ENCODE assay signal across 8 cellular contexts in genomic region chr1:158117854-158118691, GRCh38.
DNase-seq lines count a peak whose midpoint lies in the region; ATAC-seq and TF ChIP-seq lines count a peak whose summit lies in the region.

No MANE protein-coding gene starts in this region.

- WGBS in adrenal gland, 4 donors = 6 to 13% (median 10%) methylated on average over 18 to 22 of the region's 22 CpGs
- WGBS in spleen, 5 donors = 7 to 13% (median 9%) methylated on average over 22 of the region's 22 CpGs

- intact Hi-C loops in adrenal gland (cut with DNase I) (loop anchor here in 1 of 2 donors (5.0 kb wide), 1 partner anchor 151 kb away; no protein-coding TSS in a partner anchor), spleen (cut with DNase I; ENCODE audit: low total_unique reads) (no loop called here)

- no peak for ATAC-seq in HG03159 (IDR thresholded peaks at IDR 0.05; ENCODE audit: unreplicated experiment)

- H3K9me3 ChIP-seq in adrenal gland (replicated peaks in 1 of 3) (no peaks in the 10 kb centered on the region), spleen (no peaks in the 10 kb centered on the region)

- in situ Hi-C loops in GM13977 (cut with MboI; ENCODE audit: low pct_unique_long_range_greater_than_20kb, low sequenced_read_pairs, unreplicated experiment) = no loop called here

- H3K79me2 ChIP-seq in ACC112 (ENCODE audit: control insufficient read depth, insufficient read depth, low read length, unreplicated experiment) = no peaks in the 10 kb centered on the region

- TF ChIP-seq CTCF in GM13977 (IDR thresholded peaks at IDR 0.05; ENCODE audit: extremely low read depth, insufficient read depth, missing control alignments) (peak; percentile 35), adrenal gland (IDR thresholded peaks at IDR 0.05) (peak; percentile 25 to 48 (median 38)), spleen (IDR thresholded peaks at IDR 0.05 in 8 of 11, conservative IDR thresholded peaks at IDR 0.05 in 3 of 11) (peak in 9 of 11 experiments; percentile 13 to 69 (median 44))

- peak overlapping the region; percentile 2 for H3K4me3 ChIP-seq in ACC112 (ENCODE audit: low read depth, low read length)
- peak overlapping the region in 1 of 4 donors; percentile 2 for H3K4me3 ChIP-seq in adrenal gland
- H3K4me3 ChIP-seq in spleen = peak overlapping the region in 3 of 8 donors; percentile 16 to 51 (median 19)

- DNase-seq in GM13977 (ENCODE audit: low spot score) (no peak), RPMI8226 (peak; percentile 71), adrenal gland (peak in 6 of 7 donors; percentile 30 to 67 (median 54)), hippocampal formation (lab: John Stamatoyannopoulos, UW) (peak; percentile 7 to 23), spleen (peak; percentile 89), NCI-H1436 (lab: John Stamatoyannopoulos, UW) (no peak)

- TF ChIP-seq POLR2A in adrenal gland (IDR thresholded peaks at IDR 0.05) = no peak
- no peak for TF ChIP-seq POLR2A in spleen (IDR thresholded peaks at IDR 0.05)

- no peaks in the 10 kb centered on the region for H3K36me3 ChIP-seq in ACC112 (ENCODE audit: insufficient read depth, low read length)
- no peaks in the 10 kb centered on the region for H3K36me3 ChIP-seq in adrenal gland (replicated peaks in 1 of 2)
- H3K36me3 ChIP-seq in spleen = no peaks in the 10 kb centered on the region

- no peak overlapping the region for H2AFZ ChIP-seq in ACC112 (ENCODE audit: low read length, unreplicated experiment)

- H3K27me3 ChIP-seq in ACC112 (ENCODE audit: insufficient read depth, low read length) (peaks cover 7% of the 10 kb centered on the region), adrenal gland (peaks cover 33% of the 10 kb centered on the region), spleen (replicated peaks in 1 of 7) (peaks cover 0 to 92% (median 18%) of the 10 kb centered on the region in 7 donors)

- H3K4me1 ChIP-seq in ACC112 (ENCODE audit: control insufficient read depth, insufficient read depth, low read length, unreplicated experiment) (no peaks in the 10 kb centered on the region), adrenal gland (replicated peaks in 1 of 2) (peaks cover 3 to 9% of the 10 kb centered on the region in 2 donors), spleen (peaks cover 0 to 33% (median 19%) of the 10 kb centered on the region in 6 donors)

- H3K27ac ChIP-seq in ACC112 (ENCODE audit: low read depth, low read length) (no peak overlapping the region), adrenal gland (no peak overlapping the region), spleen (no peak overlapping the region)

Comparison
In these comparisons a context has a peak if more than half of its experiments do, and no peak if none do; other contexts are left out.
1. DNase-seq: peak in RPMI8226 (single experiment), adrenal gland (6 of 7), hippocampal formation (2 of 2) and spleen (single experiment); none in GM13977 (single experiment) and NCI-H1436 (single experiment).
2. Peak in every context shown above with its lines, with median percentiles within 50 percentile points of each other: CTCF ChIP-seq.